Comparison of ENCODE assay signal across 9 cellular contexts in genomic region chr10:24617771-24618396, GRCh38.
DNase-seq lines count a peak whose midpoint lies in the region; ATAC-seq and TF ChIP-seq lines count a peak whose summit lies in the region.
"Had no signal": no experiment of that assay in that cellular context is flagged by ENCODE, and none has a peak within 500 bp of the region (broad histone marks: within the 10 kb centered on the region; RNA-seq: fewer than 3 reads in every experiment).

No MANE protein-coding gene starts in this region.

- in situ Hi-C loops in gastrocnemius medialis (cut with MboI; ENCODE audit: low sequenced_read_pairs in 4 of 4): no loop called here

- H3K36me3 ChIP-seq in heart left ventricle (peaks cover 0 to 72% (median 15%) of the 10 kb centered on the region in 9 donors), gastrocnemius medialis (peaks cover 0 to 8% of the 10 kb centered on the region in 2 donors)

- DNase-seq in EH (ENCODE audit: low read depth): peak; percentile 48
- DNase-seq in RPMI8226: peak; percentile 53
- DNase-seq in activated naive CD4-positive, alpha-beta T cell treated with anti-CD3 and anti-CD28 coated beads, Interleukin-2, amount 50 U/mL, for 16 hours: peak; percentile 38
- DNase-seq in heart left ventricle: peak; percentile 22 to 69 (median 59)
- DNase-seq in gastrocnemius medialis: peak; percentile 19 to 44
- no peak for DNase-seq in NCI-H2107 treated with DMSO at 0.1 percent for 48 hours (lab: John Stamatoyannopoulos, UW; ENCODE audit: unreplicated experiment)
- DNase-seq: activated B cell treated with CpG ODN at 0.5 μM for 24 hours had no signal

- H3K4me1 ChIP-seq in heart left ventricle (peaks cover 0 to 11% (median 5%) of the 10 kb centered on the region in 12 donors), gastrocnemius medialis (no peaks in the 10 kb centered on the region)

- intact Hi-C loops in heart left ventricle (cut with DNase I) (loop anchor here in 3 of 10 donors (2.0 to 5.0 kb wide), 2 partner anchors 463 to 464 kb away; no protein-coding TSS in a partner anchor), gastrocnemius medialis (cut with DNase I; ENCODE audit: low total_unique reads) (loop anchor here (1.0 to 2.0 kb wide), 2 partner anchors 106 to 463 kb away; no protein-coding TSS in a partner anchor)

- peak; percentile 71 to 93 (median 81) for TF ChIP-seq CTCF in heart left ventricle (IDR thresholded peaks at IDR 0.05)
- TF ChIP-seq CTCF in gastrocnemius medialis (IDR thresholded peaks at IDR 0.05 in 4 of 5, conservative IDR thresholded peaks at IDR 0.05 in 1 of 5): peak; percentile 67 to 90 (median 72)

- TF ChIP-seq POLR2A in heart left ventricle (IDR thresholded peaks at IDR 0.05): no peak
- TF ChIP-seq POLR2A in gastrocnemius medialis (IDR thresholded peaks at IDR 0.05): no peak

- peak; percentile 56 for ATAC-seq in HG02759 (IDR thresholded peaks at IDR 0.05; ENCODE audit: unreplicated experiment)
- ATAC-seq in heart left ventricle: peak; percentile 53 to 71 (median 67)
- peak; percentile 44 to 81 for ATAC-seq in gastrocnemius medialis
- no peak for ATAC-seq in GM21526 (IDR thresholded peaks at IDR 0.05; ENCODE audit: low FRiP score, unreplicated experiment)

- H3K4me3 ChIP-seq in heart left ventricle (no peak overlapping the region), gastrocnemius medialis (no peak overlapping the region)

- H3K27me3 ChIP-seq in heart left ventricle: no peaks in the 10 kb centered on the region
- no peaks in the 10 kb centered on the region for H3K27me3 ChIP-seq in gastrocnemius medialis

- H3K27ac ChIP-seq in heart left ventricle (no peak overlapping the region), gastrocnemius medialis (no peak overlapping the region)

- 52 to 58% (median 55%) methylated on average over 7 of the region's 7 CpGs for WGBS in heart left ventricle, 4 donors

- H3K9me3 ChIP-seq in heart left ventricle (no peaks in the 10 kb centered on the region), gastrocnemius medialis (no peaks in the 10 kb centered on the region)
